ENCODE assay signal across 21 cellular contexts in genomic region chr6:7230327-7230691, GRCh38.
DNase-seq lines count a peak whose midpoint lies in the region; ATAC-seq, FAIRE-seq and TF ChIP-seq lines count a peak whose summit lies in the region.
"Had no signal": no experiment of that assay in that cellular context is flagged by ENCODE, and none has a peak within 500 bp of the region (broad histone marks: within the 10 kb centered on the region; RNA-seq: fewer than 3 reads in every experiment).

No MANE protein-coding gene starts in this region.

- H3K27me3 ChIP-seq in GM12878 (replicated peaks in 1 of 2; ENCODE audit: control insufficient read depth in 2 of 2, insufficient read depth in 2 of 2, low read length in 1 of 2) (no peaks in the 10 kb centered on the region), testis (no peaks in the 10 kb centered on the region)
- H3K27me3 ChIP-seq: BLaER1 had no signal

- in situ Hi-C loops in GM12878 (cut with MboI) = no loop called here

- intact Hi-C loops in GM12878 (cut with micrococcal nuclease; ENCODE audit: unreplicated experiment) (no loop called here), testis (cut with DNase I; ENCODE audit: low total_unique reads) (no loop called here)

- ATAC-seq in activated naive CD8-positive, alpha-beta T cell treated with anti-CD3 and anti-CD28 coated beads, Interleukin-2, amount 50 U/mL, for 24 hours = peak; percentile 17
- ATAC-seq in GM12878 = no peak
- ATAC-seq in HG03175 (IDR thresholded peaks at IDR 0.05; ENCODE audit: unreplicated experiment) = no peak
- ATAC-seq: CD8-positive, alpha-beta T cell; GM23338; HCT116 had no signal

- H2AFZ ChIP-seq in GM12878 (ENCODE audit: control insufficient read depth, low read depth, low read length) = no peak overlapping the region
- H2AFZ ChIP-seq: GM23338 had no signal

- no peak for TF ChIP-seq EP300 in GM12878 (IDR thresholded peaks at IDR 0.05; ENCODE audit: borderline replicate concordance in 1 of 2, control insufficient read depth in 1 of 2, low read depth in 2 of 2, low read length in 2 of 2)

- RAD21 ChIA-PET in GM12878 (lab: Charles Lee; ENCODE audit: unreplicated experiment) = no interaction called here

- H3K4me1 Mint-ChIP-seq in activated naive CD8-positive, alpha-beta T cell treated with anti-CD3 and anti-CD28 coated beads, Interleukin-2, amount 50 U/mL, for 24 hours = peaks cover 6% of the 10 kb centered on the region
- peaks cover 11% of the 10 kb centered on the region for H3K4me1 Mint-ChIP-seq in activated naive CD8-positive, alpha-beta T cell treated with anti-CD3 and anti-CD28 coated beads for 36 hours

- BruUV-seq in GM12878 (replicated peaks; lab: Mats Ljungman, UMichigan) = no TSS peak

- no peaks in the 10 kb centered on the region for H3K27me3 Mint-ChIP-seq in activated naive CD8-positive, alpha-beta T cell treated with anti-CD3 and anti-CD28 coated beads, Interleukin-2, amount 50 U/mL, for 24 hours
- H3K27me3 Mint-ChIP-seq in activated naive CD8-positive, alpha-beta T cell treated with anti-CD3 and anti-CD28 coated beads for 36 hours = no peaks in the 10 kb centered on the region
- H3K27me3 Mint-ChIP-seq: B cell; CD4-positive, CD25-positive, alpha-beta regulatory T cell had no signal

- H3K9ac ChIP-seq in GM12878 (ENCODE audit: control insufficient read depth, insufficient read depth, low read length) = no peak overlapping the region
- H3K9ac ChIP-seq: BLaER1 had no signal

- no peak for TF ChIP-seq CTCF in GM12878 (IDR thresholded peaks at IDR 0.05 in 2 of 3, conservative IDR thresholded peaks at IDR 0.05 in 1 of 3; ENCODE audit: control insufficient read depth in 2 of 3, extremely low read depth in 1 of 3, insufficient read depth in 1 of 3, low read depth in 3 of 3, low read length in 3 of 3)
- no peak for TF ChIP-seq CTCF in testis (IDR thresholded peaks at IDR 0.05)

- H3K79me2 ChIP-seq in GM12878 (ENCODE audit: control insufficient read depth, insufficient read depth, low read length) = peaks cover 18% of the 10 kb centered on the region

- H4K20me1 ChIP-seq in GM12878 (ENCODE audit: control insufficient read depth, insufficient read depth) = no peaks in the 10 kb centered on the region

- no peak for DNase-seq in activated naive CD8-positive, alpha-beta T cell treated with anti-CD3 and anti-CD28 coated beads, Interleukin-2, amount 50 U/mL, for 24 hours
- DNase-seq in activated naive CD8-positive, alpha-beta T cell treated with anti-CD3 and anti-CD28 coated beads for 36 hours = no peak
- no peak for DNase-seq in GM12878 (ENCODE audit: low read depth, low spot score)
- DNase-seq in testis = no peak
- no peak for DNase-seq in activated CD4-positive, CD25-positive, alpha-beta regulatory T cell treated with anti-CD3 and anti-CD28 coated beads, Interleukin-2, amount 50 U/mL, for 72 hours
- DNase-seq: Caco-2; CD4-positive, CD25-positive, alpha-beta regulatory T cell; CD8-positive, alpha-beta T cell; DMS153; DND-41; H9 had no signal

- no peak for TF ChIP-seq RAD21 in GM12878 (IDR thresholded peaks at IDR 0.05; ENCODE audit: insufficient read depth, low read depth, low read length)

- H3K27ac ChIP-seq in GM12878 (ENCODE audit: control insufficient read depth, insufficient read depth) (no peak overlapping the region), testis (no peak overlapping the region)
- H3K27ac ChIP-seq: 22Rv1, BLaER1, C4-2B had no signal

- H3K9me3 ChIP-seq in GM12878 (replicated peaks; ENCODE audit: control insufficient read depth, insufficient read depth, low read length) (no peaks in the 10 kb centered on the region; the same call in 2 of the 3 replicates), testis (no peaks in the 10 kb centered on the region)
- H3K9me3 ChIP-seq: BLaER1, Caco-2 had no signal

- TF ChIP-seq POLR2A in GM12878 (IDR thresholded peaks at IDR 0.05; ENCODE audit: low read depth, low read length) (0 out of 2 replicates have a peak, but pooled peaks have one; percentile 13), testis (IDR thresholded peaks at IDR 0.05) (no peak)

- WGBS in GM12878 (ENCODE audit: insufficient coverage, insufficient replicate concordance, low lambda C conversion rate, missing lambda C conversion rate) = over 99% methylated on average over 26 of the region's 39 CpGs
- 75 to 77% methylated on average over 25 to 32 of the region's 39 CpGs for WGBS in testis, 2 donors

- H3K4me3 ChIP-seq in GM12878 (no peak overlapping the region), testis (peak overlapping the region; percentile 9 to 34)
- H3K4me3 ChIP-seq: BLaER1, GM23338 had no signal

- peaks cover 49% of the 10 kb centered on the region for H3K36me3 Mint-ChIP-seq in activated naive CD8-positive, alpha-beta T cell treated with anti-CD3 and anti-CD28 coated beads, Interleukin-2, amount 50 U/mL, for 24 hours (ENCODE audit: low read depth)
- H3K36me3 Mint-ChIP-seq in activated naive CD8-positive, alpha-beta T cell treated with anti-CD3 and anti-CD28 coated beads for 36 hours = peaks cover 29% of the 10 kb centered on the region

- H3K4me3 Mint-ChIP-seq in activated naive CD8-positive, alpha-beta T cell treated with anti-CD3 and anti-CD28 coated beads, Interleukin-2, amount 50 U/mL, for 24 hours = no peak overlapping the region
- no peak overlapping the region for H3K4me3 Mint-ChIP-seq in activated naive CD8-positive, alpha-beta T cell treated with anti-CD3 and anti-CD28 coated beads for 36 hours
- H3K4me3 Mint-ChIP-seq: B cell; CD4-positive, CD25-positive, alpha-beta regulatory T cell; CD8-positive, alpha-beta T cell; GM23338; H9 had no signal

- H3K4me2 ChIP-seq in GM12878 (ENCODE audit: control insufficient read depth, insufficient read depth) = no peak overlapping the region
- H3K4me2 ChIP-seq: BLaER1, GM23338 had no signal

- POLR2A ChIA-PET in GM12878 (lab: Charles Lee) = no interaction called here

- H3K36me3 ChIP-seq in GM12878 (ENCODE audit: control insufficient read depth in 2 of 2, insufficient read depth in 2 of 2, low read length in 1 of 2) = peaks cover 37 to 41% of the 10 kb centered on the region in 2 experiments
- H3K36me3 ChIP-seq in testis (ENCODE audit: low read depth, missing control alignments) = no peaks in the 10 kb centered on the region

- no peaks in the 10 kb centered on the region for H3K9me3 Mint-ChIP-seq in activated naive CD8-positive, alpha-beta T cell treated with anti-CD3 and anti-CD28 coated beads, Interleukin-2, amount 50 U/mL, for 24 hours
- no peaks in the 10 kb centered on the region for H3K9me3 Mint-ChIP-seq in activated naive CD8-positive, alpha-beta T cell treated with anti-CD3 and anti-CD28 coated beads for 36 hours
- H3K9me3 Mint-ChIP-seq: CD4-positive, CD25-positive, alpha-beta regulatory T cell; CD8-positive, alpha-beta T cell; GM23338; H9 had no signal

- no peak overlapping the region for H3K27ac Mint-ChIP-seq in activated naive CD8-positive, alpha-beta T cell treated with anti-CD3 and anti-CD28 coated beads, Interleukin-2, amount 50 U/mL, for 24 hours
- no peak overlapping the region for H3K27ac Mint-ChIP-seq in activated naive CD8-positive, alpha-beta T cell treated with anti-CD3 and anti-CD28 coated beads for 36 hours
- H3K27ac Mint-ChIP-seq: B cell; CD4-positive, CD25-positive, alpha-beta regulatory T cell; CD8-positive, alpha-beta T cell; GM23338; H9 had no signal

- FAIRE-seq in GM12878 (lab: Jason Lieb, UNC) = no peak
- FAIRE-seq: A204.1, G401.6, GM19239 had no signal

- CTCF ChIA-PET in GM12878 (lab: Yijun Ruan, JAX) = no interaction called here

- H3K4me1 ChIP-seq in GM12878 (ENCODE audit: control insufficient read depth, insufficient read depth, low read length) (peaks cover 24% of the 10 kb centered on the region), testis (no peaks in the 10 kb centered on the region)
- H3K4me1 ChIP-seq: Caco-2 had no signal

- SMC1A ChIA-PET in GM12878 (lab: Charles Lee; ENCODE audit: uncharacterized antibody, unreplicated experiment) = no interaction called here

TF ChIP-seq in GM12878, 131 proteins besides CTCF, POLR2A, EP300 and RAD21:
- no peak for TF ChIP-seq IRF4 (IDR thresholded peaks at IDR 0.05; ENCODE audit: low read depth, low read length)
- TF ChIP-seq POLR2AphosphoS5 (IDR thresholded peaks at IDR 0.05; ENCODE audit: low read length) = no peak
